33 cellular contexts compared by ENCODE assay signal in genomic region chr1:248844526-248844925, GRCh38.
"Had no signal": no experiment of that assay in that cellular context is flagged by ENCODE, and none has a peak within 500 bp of the region (broad histone marks: within the 10 kb centered on the region; RNA-seq: fewer than 3 reads in every experiment).

No MANE protein-coding gene starts in this region.

- DNase-seq: activated B cell treated with CpG ODN at 0.5 μM for 24 hours; activated CD4-positive, alpha-beta memory T cell treated with anti-CD3 and anti-CD28 coated beads for 36 hours; activated CD4-positive, alpha-beta T cell treated with anti-CD3 and anti-CD28 coated beads for 4 hours; activated CD4-positive, alpha-beta T cell treated with anti-CD3 and anti-CD28 coated beads, Interleukin-2, amount 50 U/mL, for 1 hour; activated CD4-positive, CD25-positive, alpha-beta regulatory T cell treated with anti-CD3 and anti-CD28 coated beads, Interleukin-2, amount 50 U/mL, for 72 hours; activated CD8-positive, alpha-beta memory T cell treated with anti-CD3 and anti-CD28 coated beads, Interleukin-2, amount 50 U/mL, for 4 hours; activated naive CD4-positive, alpha-beta T cell; activated naive CD4-positive, alpha-beta T cell treated with anti-CD3 and anti-CD28 coated beads, Interleukin-2, amount 50 U/mL, for 16 hours; activated naive CD8-positive, alpha-beta T cell treated with anti-CD3 and anti-CD28 coated beads for 36 hours; activated T-cell treated with anti-CD3 and anti-CD28 coated beads for 4 hours; activated T-cell treated with anti-CD3 and anti-CD28 coated beads, Interleukin-2, amount 50 U/mL, for 4 hours; amniotic stem cell; aorta; brain microvascular endothelial cell; Kasumi-1; KG1; MG63; NCI-H1048; NCI-H1105 treated with DMSO at 0.1 percent for 48 hours; NCI-H1436; NCI-H1694; NCI-H2029; NCI-H345; NCI-H524 treated with DMSO at 0.1 percent for 48 hours; PC-3; RPMI8226; SHP77 treated with DMSO at 0.1 percent for 48 hours; T-cell; T-helper 2 cell; T-helper 9 cell had no signal

- H3K9me3 ChIP-seq: MG63, Peyer's patch had no signal

- H3K4me3 ChIP-seq: MG63, Peyer's patch had no signal

- H3K27ac ChIP-seq: brain microvascular endothelial cell, Peyer's patch, VCaP had no signal

- ATAC-seq: activated T-cell treated with anti-CD3 and anti-CD28 coated beads, Interleukin-2, amount 50 U/mL, for 4 hours; PC-3; SK-N-SH treated with all-trans-retinoic acid at 6 μM for 48 hours; T-cell had no signal

- H3K27me3 ChIP-seq: brain microvascular endothelial cell, MG63, Peyer's patch had no signal
